ENCODE assay signal across 8 cellular contexts in the genomic region with DNA sequence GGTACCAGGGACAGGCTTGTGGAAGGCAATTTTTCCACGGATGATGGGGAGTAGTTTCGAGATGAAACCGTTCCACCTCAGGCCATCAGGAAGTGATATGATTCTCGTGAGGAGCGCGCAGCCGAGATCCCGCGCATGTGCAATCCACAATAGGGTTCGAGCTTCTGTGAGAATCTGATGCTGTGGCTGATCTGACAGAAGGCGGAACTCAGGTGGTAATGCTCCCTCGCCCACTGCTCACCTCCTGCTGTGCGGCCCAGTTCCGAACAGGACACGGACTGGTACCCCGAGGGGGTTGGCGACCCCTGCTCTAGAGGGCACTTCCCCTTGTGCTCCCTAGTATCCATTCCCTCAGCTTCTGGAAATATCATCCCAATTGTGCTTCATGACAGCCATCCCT.
"Had no signal": no experiment of that assay in that cellular context is flagged by ENCODE, and none has a peak within 500 bp of the region (broad histone marks: within the 10 kb centered on the region; RNA-seq: fewer than 3 reads in every experiment).

No MANE protein-coding gene starts in this region.

- ATAC-seq: GM23338, HCT116, HepG2, K562 had no signal

- H3K27ac Mint-ChIP-seq: GM23338, HFFc6 had no signal

- H3K9me3 ChIP-seq: HAP-1 had no signal

- FAIRE-seq: HepG2, K562 had no signal

- H3K4me3 Mint-ChIP-seq: GM23338, HFFc6 had no signal

- DNase-seq: H7, HFFc6 had no signal

- H3K27ac ChIP-seq: HL-60 had no signal

- H3K4me3 ChIP-seq: GM23338, HAP-1, K562 had no signal

- H3K36me3 ChIP-seq: HAP-1 had no signal
